In genomic region chr16:11583889-11584565, GRCh38 we compare ENCODE assay signal across 8 cellular contexts. TPM values are rescaled to one million over a fixed set of nuclear protein-coding genes. Genes with fewer than 3 reads are reported as not detected.
A peak's percentile ranks its signal among the peaks of the same experiment; 100 is the strongest.
DNase-seq lines count a peak whose midpoint lies in the region; ATAC-seq and TF ChIP-seq lines count a peak whose summit lies in the region.

No MANE protein-coding gene starts in this region.

- H3K36me3 Mint-ChIP-seq in effector memory CD8-positive, alpha-beta T cell (ENCODE audit: insufficient read depth): peaks cover 69% of the 10 kb centered on the region

- no peak overlapping the region for H2BK120ac ChIP-seq in trophoblast cell (ENCODE audit: insufficient read depth, low read length, poor library complexity)

- no peak overlapping the region for H4K8ac ChIP-seq in trophoblast cell (ENCODE audit: low read depth, low read length)

- H3K27me3 Mint-ChIP-seq in effector memory CD8-positive, alpha-beta T cell: no peaks in the 10 kb centered on the region

- TF ChIP-seq POLR2A in lower leg skin (IDR thresholded peaks at IDR 0.05): no peak

- H3K23ac ChIP-seq in trophoblast cell (ENCODE audit: low read length): no peak overlapping the region

- peak; percentile 58 for DNase-seq in GM13977 (ENCODE audit: low spot score)
- peak; percentile 3 for DNase-seq in NCI-H774 (lab: John Stamatoyannopoulos, UW)
- DNase-seq in effector memory CD8-positive, alpha-beta T cell: no peak
- peak in 1 of 2 donors; percentile 28 for DNase-seq in trophoblast cell
- no peak for DNase-seq in effector CD8-positive, alpha-beta T cell (lab: John Stamatoyannopoulos, UW)
- no peak for DNase-seq in lower leg skin (ENCODE audit: low spot score in 2 of 2)

- no peaks in the 10 kb centered on the region for H3K27me3 ChIP-seq in trophoblast cell (ENCODE audit: insufficient read depth, low read length)

- peaks cover 44 to 60% of the 10 kb centered on the region in 2 donors for H3K4me1 Mint-ChIP-seq in effector memory CD8-positive, alpha-beta T cell (ENCODE audit: low read depth in 2 of 2)

- WGBS in trophoblast cell (ENCODE audit: extremely low coverage, insufficient coverage, insufficient read length): no CpG with 5 or more reads among the region's 7 CpGs
- WGBS in lower leg skin, 2 donors: 29 to 32% methylated on average over 7 of the region's 7 CpGs

- peak overlapping the region; percentile 91 to 97 for H3K4me3 Mint-ChIP-seq in effector memory CD8-positive, alpha-beta T cell

- no peak overlapping the region for H3K27ac ChIP-seq in trophoblast cell (ENCODE audit: low read depth, low read length)

- intact Hi-C loops in lower leg skin (cut with DNase I; ENCODE audit: low total_unique reads): no loop called here

- peaks cover 17% of the 10 kb centered on the region for H3K79me1 ChIP-seq in trophoblast cell (ENCODE audit: low read length)

- H3K4me3 ChIP-seq in trophoblast cell (ENCODE audit: low read depth, low read length): no peak overlapping the region
- H3K4me3 ChIP-seq in lower leg skin (ENCODE audit: low read depth, poor library complexity, severe bottlenecking): no peak overlapping the region

- peak overlapping the region; percentile 94 to 96 for H3K27ac Mint-ChIP-seq in effector memory CD8-positive, alpha-beta T cell

- no peak overlapping the region for H4K12ac ChIP-seq in trophoblast cell (ENCODE audit: low read depth, low read length)

- no peak overlapping the region for H2AK5ac ChIP-seq in trophoblast cell (ENCODE audit: low read length)

- in situ Hi-C loops in GM13977 (cut with MboI; ENCODE audit: low pct_unique_long_range_greater_than_20kb, low sequenced_read_pairs, unreplicated experiment): no loop called here

- ATAC-seq in effector memory CD8-positive, alpha-beta T cell (replicated peaks): no peak
- ATAC-seq in GM19351 (IDR thresholded peaks at IDR 0.05; ENCODE audit: unreplicated experiment): no peak
- ATAC-seq in GM21528 (IDR thresholded peaks at IDR 0.05; ENCODE audit: low FRiP score, unreplicated experiment): no peak

- H3K18ac ChIP-seq in trophoblast cell (ENCODE audit: low read length): no peak overlapping the region

- no peak overlapping the region for H3K4me2 ChIP-seq in trophoblast cell (ENCODE audit: low read length)

- H3K9ac ChIP-seq in trophoblast cell (ENCODE audit: low read length): no peak overlapping the region

- TF ChIP-seq CTCF in GM13977 (IDR thresholded peaks at IDR 0.05; ENCODE audit: extremely low read depth, insufficient read depth, missing control alignments) (no peak), lower leg skin (IDR thresholded peaks at IDR 0.05) (no peak)

- no peaks in the 10 kb centered on the region for H3K36me3 ChIP-seq in trophoblast cell (ENCODE audit: control insufficient read depth in 1 of 2, insufficient read depth in 2 of 2, low read length in 2 of 2)

- peaks cover 13% of the 10 kb centered on the region for H3K79me2 ChIP-seq in trophoblast cell (ENCODE audit: control insufficient read depth, insufficient read depth, low read length, poor library complexity)

- H2BK5ac ChIP-seq in trophoblast cell (ENCODE audit: low read depth, low read length, poor library complexity): no peak overlapping the region

- no peak overlapping the region for H3K14ac ChIP-seq in trophoblast cell (ENCODE audit: low read length)

- H3K4ac ChIP-seq in trophoblast cell (ENCODE audit: low read depth, low read length): peak overlapping the region; percentile 21

- H2AFZ ChIP-seq in trophoblast cell (ENCODE audit: insufficient read depth, low read length, poor library complexity): no peak overlapping the region

- peaks cover 2% of the 10 kb centered on the region for H3K9me3 ChIP-seq in trophoblast cell (ENCODE audit: insufficient read depth, low read depth, low read length)

- no peak overlapping the region for H2BK12ac ChIP-seq in trophoblast cell (ENCODE audit: low read length)

- no peaks in the 10 kb centered on the region for H3K9me3 Mint-ChIP-seq in effector memory CD8-positive, alpha-beta T cell

- H4K91ac ChIP-seq in trophoblast cell (ENCODE audit: low read depth, low read length): no peak overlapping the region

- H3K4me1 ChIP-seq in trophoblast cell (ENCODE audit: control insufficient read depth in 1 of 2, insufficient read depth in 2 of 2, low read length in 2 of 2): peaks cover 9 to 15% of the 10 kb centered on the region in 2 experiments

RNA-seq across cellular contexts. Expression of gene LITAF, which starts 2.7 kb away (rescaled TPM):
- 110 and 113 TPM in 2 replicates for polyA plus RNA-seq in trophoblast cell (2013)
- total RNA-seq in lower leg skin: 10 to 100 TPM; 54.9 to 84.2 (median 67.7) TPM

Comparison
In these comparisons a context has a peak if more than half of its experiments do, and no peak if none do; other contexts are left out.
1. DNase-seq: peak in GM13977 (single experiment) and NCI-H774 (single experiment); none in effector memory CD8-positive, alpha-beta T cell (0 of 3), effector CD8-positive, alpha-beta T cell (single experiment) and lower leg skin (0 of 2).